2 cellular contexts compared by ENCODE assay signal in the genomic region with DNA sequence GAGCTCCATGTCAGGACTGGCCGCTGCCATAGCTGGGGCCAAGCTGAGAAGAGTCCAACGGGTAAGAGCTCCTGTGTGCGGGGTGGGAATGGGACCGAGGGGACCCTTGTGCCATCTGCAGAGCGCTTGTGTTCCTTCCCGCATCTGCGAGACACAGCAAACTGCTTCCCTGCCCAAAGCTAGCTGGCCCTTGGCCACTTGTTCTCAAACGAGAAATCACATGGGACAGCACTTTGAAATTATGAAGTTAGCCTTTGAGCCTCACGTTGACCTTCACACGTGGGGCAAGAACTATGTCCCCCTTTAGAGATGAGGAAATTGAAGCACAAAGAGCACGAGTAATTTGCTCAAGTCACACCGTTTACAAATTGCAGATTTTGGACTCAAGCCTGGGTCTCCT.
TF ChIP-seq lines count a peak whose summit lies in the region.

No MANE protein-coding gene starts in this region.

TF ChIP-seq in GM12878, 131 proteins besides CTCF, POLR2A, EP300 and RAD21:
- TF ChIP-seq, protein P1, sequence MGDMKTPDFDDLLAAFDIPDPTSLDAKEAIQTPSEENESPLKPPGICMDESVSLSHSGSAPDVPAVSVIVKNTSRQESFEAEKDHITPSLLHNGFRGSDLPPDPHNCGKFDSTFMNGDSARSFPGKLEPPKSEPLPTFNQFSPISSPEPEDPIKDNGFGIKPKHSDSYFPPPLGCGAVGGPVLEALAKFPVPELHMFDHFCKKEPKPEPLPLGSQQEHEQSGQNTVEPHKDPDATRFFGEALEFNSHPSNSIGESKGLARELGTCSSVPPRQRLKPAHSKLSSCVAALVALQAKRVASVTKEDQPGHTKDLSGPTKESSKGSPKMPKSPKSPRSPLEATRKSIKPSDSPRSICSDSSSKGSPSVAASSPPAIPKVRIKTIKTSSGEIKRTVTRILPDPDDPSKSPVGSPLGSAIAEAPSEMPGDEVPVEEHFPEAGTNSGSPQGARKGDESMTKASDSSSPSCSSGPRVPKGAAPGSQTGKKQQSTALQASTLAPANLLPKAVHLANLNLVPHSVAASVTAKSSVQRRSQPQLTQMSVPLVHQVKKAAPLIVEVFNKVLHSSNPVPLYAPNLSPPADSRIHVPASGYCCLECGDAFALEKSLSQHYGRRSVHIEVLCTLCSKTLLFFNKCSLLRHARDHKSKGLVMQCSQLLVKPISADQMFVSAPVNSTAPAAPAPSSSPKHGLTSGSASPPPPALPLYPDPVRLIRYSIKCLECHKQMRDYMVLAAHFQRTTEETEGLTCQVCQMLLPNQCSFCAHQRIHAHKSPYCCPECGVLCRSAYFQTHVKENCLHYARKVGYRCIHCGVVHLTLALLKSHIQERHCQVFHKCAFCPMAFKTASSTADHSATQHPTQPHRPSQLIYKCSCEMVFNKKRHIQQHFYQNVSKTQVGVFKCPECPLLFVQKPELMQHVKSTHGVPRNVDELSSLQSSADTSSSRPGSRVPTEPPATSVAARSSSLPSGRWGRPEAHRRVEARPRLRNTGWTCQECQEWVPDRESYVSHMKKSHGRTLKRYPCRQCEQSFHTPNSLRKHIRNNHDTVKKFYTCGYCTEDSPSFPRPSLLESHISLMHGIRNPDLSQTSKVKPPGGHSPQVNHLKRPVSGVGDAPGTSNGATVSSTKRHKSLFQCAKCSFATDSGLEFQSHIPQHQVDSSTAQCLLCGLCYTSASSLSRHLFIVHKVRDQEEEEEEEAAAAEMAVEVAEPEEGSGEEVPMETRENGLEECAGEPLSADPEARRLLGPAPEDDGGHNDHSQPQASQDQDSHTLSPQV (IDR thresholded peaks at IDR 0.05): no peak
- TF ChIP-seq NR2C1 (IDR thresholded peaks at IDR 0.05) (no peak), EZH2 (IDR thresholded peaks at IDR 0.05; ENCODE audit: borderline replicate concordance, control insufficient read depth, low read depth, low read length) (no peak), BRCA1 (IDR thresholded peaks at IDR 0.05; ENCODE audit: low read depth, low read length) (no peak), RUNX3 (IDR thresholded peaks at IDR 0.05; ENCODE audit: low read length) (no peak), SMAD5 (IDR thresholded peaks at IDR 0.05; ENCODE audit: low read depth) (no peak)
- TF ChIP-seq, protein P2, sequence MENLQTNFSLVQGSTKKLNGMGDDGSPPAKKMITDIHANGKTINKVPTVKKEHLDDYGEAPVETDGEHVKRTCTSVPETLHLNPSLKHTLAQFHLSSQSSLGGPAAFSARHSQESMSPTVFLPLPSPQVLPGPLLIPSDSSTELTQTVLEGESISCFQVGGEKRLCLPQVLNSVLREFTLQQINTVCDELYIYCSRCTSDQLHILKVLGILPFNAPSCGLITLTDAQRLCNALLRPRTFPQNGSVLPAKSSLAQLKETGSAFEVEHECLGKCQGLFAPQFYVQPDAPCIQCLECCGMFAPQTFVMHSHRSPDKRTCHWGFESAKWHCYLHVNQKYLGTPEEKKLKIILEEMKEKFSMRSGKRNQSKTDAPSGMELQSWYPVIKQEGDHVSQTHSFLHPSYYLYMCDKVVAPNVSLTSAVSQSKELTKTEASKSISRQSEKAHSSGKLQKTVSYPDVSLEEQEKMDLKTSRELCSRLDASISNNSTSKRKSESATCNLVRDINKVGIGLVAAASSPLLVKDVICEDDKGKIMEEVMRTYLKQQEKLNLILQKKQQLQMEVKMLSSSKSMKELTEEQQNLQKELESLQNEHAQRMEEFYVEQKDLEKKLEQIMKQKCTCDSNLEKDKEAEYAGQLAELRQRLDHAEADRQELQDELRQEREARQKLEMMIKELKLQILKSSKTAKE (IDR thresholded peaks at IDR 0.05; ENCODE audit: low read depth, poor library complexity, severe bottlenecking): no peak

TF ChIP-seq in WTC11, 78 proteins besides CTCF, POLR2A, EP300 and RAD21 (continued from another document):
- TF ChIP-seq, protein P3, sequence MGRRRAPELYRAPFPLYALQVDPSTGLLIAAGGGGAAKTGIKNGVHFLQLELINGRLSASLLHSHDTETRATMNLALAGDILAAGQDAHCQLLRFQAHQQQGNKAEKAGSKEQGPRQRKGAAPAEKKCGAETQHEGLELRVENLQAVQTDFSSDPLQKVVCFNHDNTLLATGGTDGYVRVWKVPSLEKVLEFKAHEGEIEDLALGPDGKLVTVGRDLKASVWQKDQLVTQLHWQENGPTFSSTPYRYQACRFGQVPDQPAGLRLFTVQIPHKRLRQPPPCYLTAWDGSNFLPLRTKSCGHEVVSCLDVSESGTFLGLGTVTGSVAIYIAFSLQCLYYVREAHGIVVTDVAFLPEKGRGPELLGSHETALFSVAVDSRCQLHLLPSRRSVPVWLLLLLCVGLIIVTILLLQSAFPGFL (CRISPR knock-in tag; IDR thresholded peaks at IDR 0.05; ENCODE audit: borderline replicate concordance): no peak
- TF ChIP-seq ZBTB21 (CRISPR knock-in tag; IDR thresholded peaks at IDR 0.05; ENCODE audit: borderline replicate concordance) (no peak), NR2C2 (CRISPR knock-in tag; IDR thresholded peaks at IDR 0.05) (no peak), NFATC4 (CRISPR knock-in tag; IDR thresholded peaks at IDR 0.05) (no peak), FOXJ3 (CRISPR knock-in tag; IDR thresholded peaks at IDR 0.05; ENCODE audit: borderline replicate concordance) (no peak), TP53 (CRISPR knock-in tag; IDR thresholded peaks at IDR 0.05) (no peak), ZNF423 (CRISPR knock-in tag; IDR thresholded peaks at IDR 0.05) (no peak), FOXK1 (CRISPR knock-in tag; IDR thresholded peaks at IDR 0.05) (no peak)
- TF ChIP-seq, protein P4, sequence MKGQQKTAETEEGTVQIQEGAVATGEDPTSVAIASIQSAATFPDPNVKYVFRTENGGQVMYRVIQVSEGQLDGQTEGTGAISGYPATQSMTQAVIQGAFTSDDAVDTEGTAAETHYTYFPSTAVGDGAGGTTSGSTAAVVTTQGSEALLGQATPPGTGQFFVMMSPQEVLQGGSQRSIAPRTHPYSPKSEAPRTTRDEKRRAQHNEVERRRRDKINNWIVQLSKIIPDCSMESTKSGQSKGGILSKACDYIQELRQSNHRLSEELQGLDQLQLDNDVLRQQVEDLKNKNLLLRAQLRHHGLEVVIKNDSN (CRISPR knock-in tag; IDR thresholded peaks at IDR 0.05): no peak
- TF ChIP-seq, protein P5, sequence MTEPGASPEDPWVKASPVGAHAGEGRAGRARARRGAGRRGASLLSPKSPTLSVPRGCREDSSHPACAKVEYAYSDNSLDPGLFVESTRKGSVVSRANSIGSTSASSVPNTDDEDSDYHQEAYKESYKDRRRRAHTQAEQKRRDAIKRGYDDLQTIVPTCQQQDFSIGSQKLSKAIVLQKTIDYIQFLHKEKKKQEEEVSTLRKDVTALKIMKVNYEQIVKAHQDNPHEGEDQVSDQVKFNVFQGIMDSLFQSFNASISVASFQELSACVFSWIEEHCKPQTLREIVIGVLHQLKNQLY (CRISPR knock-in tag; IDR thresholded peaks at IDR 0.05): no peak
- TF ChIP-seq, protein P6, sequence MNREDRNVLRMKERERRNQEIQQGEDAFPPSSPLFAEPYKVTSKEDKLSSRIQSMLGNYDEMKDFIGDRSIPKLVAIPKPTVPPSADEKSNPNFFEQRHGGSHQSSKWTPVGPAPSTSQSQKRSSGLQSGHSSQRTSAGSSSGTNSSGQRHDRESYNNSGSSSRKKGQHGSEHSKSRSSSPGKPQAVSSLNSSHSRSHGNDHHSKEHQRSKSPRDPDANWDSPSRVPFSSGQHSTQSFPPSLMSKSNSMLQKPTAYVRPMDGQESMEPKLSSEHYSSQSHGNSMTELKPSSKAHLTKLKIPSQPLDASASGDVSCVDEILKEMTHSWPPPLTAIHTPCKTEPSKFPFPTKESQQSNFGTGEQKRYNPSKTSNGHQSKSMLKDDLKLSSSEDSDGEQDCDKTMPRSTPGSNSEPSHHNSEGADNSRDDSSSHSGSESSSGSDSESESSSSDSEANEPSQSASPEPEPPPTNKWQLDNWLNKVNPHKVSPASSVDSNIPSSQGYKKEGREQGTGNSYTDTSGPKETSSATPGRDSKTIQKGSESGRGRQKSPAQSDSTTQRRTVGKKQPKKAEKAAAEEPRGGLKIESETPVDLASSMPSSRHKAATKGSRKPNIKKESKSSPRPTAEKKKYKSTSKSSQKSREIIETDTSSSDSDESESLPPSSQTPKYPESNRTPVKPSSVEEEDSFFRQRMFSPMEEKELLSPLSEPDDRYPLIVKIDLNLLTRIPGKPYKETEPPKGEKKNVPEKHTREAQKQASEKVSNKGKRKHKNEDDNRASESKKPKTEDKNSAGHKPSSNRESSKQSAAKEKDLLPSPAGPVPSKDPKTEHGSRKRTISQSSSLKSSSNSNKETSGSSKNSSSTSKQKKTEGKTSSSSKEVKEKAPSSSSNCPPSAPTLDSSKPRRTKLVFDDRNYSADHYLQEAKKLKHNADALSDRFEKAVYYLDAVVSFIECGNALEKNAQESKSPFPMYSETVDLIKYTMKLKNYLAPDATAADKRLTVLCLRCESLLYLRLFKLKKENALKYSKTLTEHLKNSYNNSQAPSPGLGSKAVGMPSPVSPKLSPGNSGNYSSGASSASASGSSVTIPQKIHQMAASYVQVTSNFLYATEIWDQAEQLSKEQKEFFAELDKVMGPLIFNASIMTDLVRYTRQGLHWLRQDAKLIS (CRISPR knock-in tag; IDR thresholded peaks at IDR 0.05; ENCODE audit: borderline replicate concordance): no peak
- TF ChIP-seq, protein P7, sequence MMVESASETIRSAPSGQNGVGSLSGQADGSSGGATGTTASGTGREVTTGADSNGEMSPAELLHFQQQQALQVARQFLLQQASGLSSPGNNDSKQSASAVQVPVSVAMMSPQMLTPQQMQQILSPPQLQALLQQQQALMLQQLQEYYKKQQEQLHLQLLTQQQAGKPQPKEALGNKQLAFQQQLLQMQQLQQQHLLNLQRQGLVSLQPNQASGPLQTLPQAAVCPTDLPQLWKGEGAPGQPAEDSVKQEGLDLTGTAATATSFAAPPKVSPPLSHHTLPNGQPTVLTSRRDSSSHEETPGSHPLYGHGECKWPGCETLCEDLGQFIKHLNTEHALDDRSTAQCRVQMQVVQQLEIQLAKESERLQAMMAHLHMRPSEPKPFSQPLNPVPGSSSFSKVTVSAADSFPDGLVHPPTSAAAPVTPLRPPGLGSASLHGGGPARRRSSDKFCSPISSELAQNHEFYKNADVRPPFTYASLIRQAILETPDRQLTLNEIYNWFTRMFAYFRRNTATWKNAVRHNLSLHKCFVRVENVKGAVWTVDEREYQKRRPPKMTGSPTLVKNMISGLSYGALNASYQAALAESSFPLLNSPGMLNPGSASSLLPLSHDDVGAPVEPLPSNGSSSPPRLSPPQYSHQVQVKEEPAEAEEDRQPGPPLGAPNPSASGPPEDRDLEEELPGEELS (CRISPR knock-in tag; IDR thresholded peaks at IDR 0.05): no peak
